In genomic region chr20:10322073-10323012, GRCh38 we compare ENCODE assay signal across 1 cellular context.
TF ChIP-seq lines count a peak whose summit lies in the region.

No MANE protein-coding gene starts in this region.

TF ChIP-seq in SK-N-SH treated with all-trans-retinoic acid at 6 μM for 48 hours, 23 proteins besides CTCF, POLR2A, EP300 and RAD21 (continued from another document):
- no peak for TF ChIP-seq ZFP3 (CRISPR knock-in tag; IDR thresholded peaks at IDR 0.05)
- no peak for TF ChIP-seq SNAI2 (CRISPR knock-in tag; IDR thresholded peaks at IDR 0.05)
- TF ChIP-seq PPARA (CRISPR knock-in tag; IDR thresholded peaks at IDR 0.05; ENCODE audit: borderline replicate concordance): no peak
- TF ChIP-seq, protein P1, sequence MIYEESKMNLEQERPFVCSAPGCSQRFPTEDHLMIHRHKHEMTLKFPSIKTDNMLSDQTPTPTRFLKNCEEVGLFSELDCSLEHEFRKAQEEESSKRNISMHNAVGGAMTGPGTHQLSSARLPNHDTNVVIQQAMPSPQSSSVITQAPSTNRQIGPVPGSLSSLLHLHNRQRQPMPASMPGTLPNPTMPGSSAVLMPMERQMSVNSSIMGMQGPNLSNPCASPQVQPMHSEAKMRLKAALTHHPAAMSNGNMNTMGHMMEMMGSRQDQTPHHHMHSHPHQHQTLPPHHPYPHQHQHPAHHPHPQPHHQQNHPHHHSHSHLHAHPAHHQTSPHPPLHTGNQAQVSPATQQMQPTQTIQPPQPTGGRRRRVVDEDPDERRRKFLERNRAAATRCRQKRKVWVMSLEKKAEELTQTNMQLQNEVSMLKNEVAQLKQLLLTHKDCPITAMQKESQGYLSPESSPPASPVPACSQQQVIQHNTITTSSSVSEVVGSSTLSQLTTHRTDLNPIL (CRISPR knock-in tag; IDR thresholded peaks at IDR 0.05; ENCODE audit: low read depth): no peak
- no peak for TF ChIP-seq ZNF8 (CRISPR knock-in tag; IDR thresholded peaks at IDR 0.05)
- no peak for TF ChIP-seq ISL1 (CRISPR knock-in tag; IDR thresholded peaks at IDR 0.05)
- TF ChIP-seq RARB (CRISPR knock-in tag; IDR thresholded peaks at IDR 0.05): no peak
- no peak for TF ChIP-seq TOX (CRISPR knock-in tag; IDR thresholded peaks at IDR 0.05; ENCODE audit: borderline replicate concordance)
- TF ChIP-seq TSHZ2 (CRISPR knock-in tag; IDR thresholded peaks at IDR 0.05): no peak
- TF ChIP-seq GLIS3 (CRISPR knock-in tag; IDR thresholded peaks at IDR 0.05): no peak
- no peak for TF ChIP-seq ZNF70 (CRISPR knock-in tag; IDR thresholded peaks at IDR 0.05)
- no peak for TF ChIP-seq BACH2 (CRISPR knock-in tag; IDR thresholded peaks at IDR 0.05; ENCODE audit: borderline replicate concordance)
- no peak for TF ChIP-seq ESRRG (CRISPR knock-in tag; IDR thresholded peaks at IDR 0.05)
TF ChIP-seq in SK-N-SH treated with all-trans-retinoic acid at 6 μM for 48 hours: peak in this region for 0.
